13 cellular contexts compared by ENCODE assay signal in genomic region chr1:183089025-183089639, GRCh38.
DNase-seq lines count a peak whose midpoint lies in the region; ATAC-seq, FAIRE-seq and TF ChIP-seq lines count a peak whose summit lies in the region.
"Had no signal": no experiment of that assay in that cellular context is flagged by ENCODE, and none has a peak within 500 bp of the region (broad histone marks: within the 10 kb centered on the region; RNA-seq: fewer than 3 reads in every experiment).

No MANE protein-coding gene starts in this region.

- WGBS in A549 (ENCODE audit: missing lambda C conversion rate): 78% methylated on average over 3 of the region's 3 CpGs
- WGBS in mesenchymal stem cell: 100% methylated on average over 1 of the region's 3 CpGs
- WGBS in spleen, 5 donors: 93 to 99% (median 97%) methylated on average over 3 of the region's 3 CpGs

- no peak overlapping the region for H2BK12ac ChIP-seq in mesenchymal stem cell (ENCODE audit: low read length in 2 of 2)

- H2AFZ ChIP-seq in mesenchymal stem cell (ENCODE audit: low read depth, low read length): no peak overlapping the region

- H2BK5ac ChIP-seq in mesenchymal stem cell (ENCODE audit: low read depth, low read length, poor library complexity, severe bottlenecking): no peak overlapping the region

- CTCF ChIA-PET in A549 (lab: Yijun Ruan, JAX): interaction anchor here (1.2 to 1.7 kb wide), 2 partner anchors 8 to 32 kb away, joined by 3 to 4 read pairs; no protein-coding TSS in a partner anchor

- peaks cover 89% of the 10 kb centered on the region for H3K4me1 ChIP-seq in A549
- H3K4me1 ChIP-seq in mesenchymal stem cell (ENCODE audit: control insufficient read depth, insufficient read depth, low read depth, low read length): peaks cover 7% of the 10 kb centered on the region
- peaks cover 0 to 8% (median 0%) of the 10 kb centered on the region in 6 donors for H3K4me1 ChIP-seq in spleen
- H3K4me1 ChIP-seq in HAP-1: peaks cover 14% of the 10 kb centered on the region

- no peak overlapping the region for H3K18ac ChIP-seq in mesenchymal stem cell (ENCODE audit: low read depth in 1 of 2, low read length in 2 of 2)

- H3K79me1 ChIP-seq in mesenchymal stem cell (replicated peaks; ENCODE audit: low read length, poor library complexity, severe bottlenecking): peaks cover 3% of the 10 kb centered on the region

- H2BK15ac ChIP-seq in mesenchymal stem cell (ENCODE audit: low read depth, poor library complexity, severe bottlenecking): no peak overlapping the region

- intact Hi-C loops in spleen (cut with DNase I; ENCODE audit: low total_unique reads): no loop called here

- H3K9ac ChIP-seq in mesenchymal stem cell (ENCODE audit: low read length): peak overlapping the region; percentile 50

- no peak for TF ChIP-seq EP300 in A549 (IDR thresholded peaks at IDR 0.05)

- H3K4me2 ChIP-seq in A549: peak overlapping the region; percentile 40
- no peak overlapping the region for H3K4me2 ChIP-seq in mesenchymal stem cell (ENCODE audit: low read length, poor library complexity, severe bottlenecking)

- TF ChIP-seq POLR2A in A549 (IDR thresholded peaks at IDR 0.05; ENCODE audit: low read length) (no peak), spleen (IDR thresholded peaks at IDR 0.05) (no peak)

- no peak for TF ChIP-seq CTCF in A549 (IDR thresholded peaks at IDR 0.05)
- no peak for TF ChIP-seq CTCF in spleen (IDR thresholded peaks at IDR 0.05 in 8 of 11, conservative IDR thresholded peaks at IDR 0.05 in 3 of 11)

- H3K23ac ChIP-seq in mesenchymal stem cell (ENCODE audit: low read length in 2 of 2): no peak overlapping the region

- ATAC-seq in A549: no peak
- ATAC-seq in GM19467 (IDR thresholded peaks at IDR 0.05; ENCODE audit: unreplicated experiment): no peak
- ATAC-seq: SK-N-SH treated with all-trans-retinoic acid at 6 μM for 48 hours had no signal

- H3K14ac ChIP-seq in mesenchymal stem cell (ENCODE audit: low read length in 2 of 2): no peak overlapping the region

- no peak overlapping the region for H2BK120ac ChIP-seq in mesenchymal stem cell (ENCODE audit: low read depth, low read length)

- peaks cover 0 to 37% of the 10 kb centered on the region in 2 experiments for H3K36me3 ChIP-seq in mesenchymal stem cell (ENCODE audit: control insufficient read depth in 1 of 2, insufficient read depth in 2 of 2, low read depth in 1 of 2, low read length in 2 of 2)
- H3K36me3 ChIP-seq in spleen: no peaks in the 10 kb centered on the region
- H3K36me3 ChIP-seq in HAP-1 (replicated peaks): no peaks in the 10 kb centered on the region

- DNase-seq in A549 (ENCODE audit: low read depth in 1 of 2, low spot score in 1 of 2) (peak in 1 of 2 experiments; percentile 19), HuH-7.5 (ENCODE audit: low spot score) (peak; percentile 19), NCI-H69 (lab: John Stamatoyannopoulos, UW) (peak; percentile 97), mesenchymal stem cell (no peak), spleen (no peak), HAP-1 (ENCODE audit: low spot score in 2 of 2) (no peak), AML-193 (lab: John Stamatoyannopoulos, UW) (no peak)
- DNase-seq: activated gamma-delta T cell, DND-41, mammary epithelial cell, NCI-H187 treated with DMSO at 0.1 percent for 48 hours had no signal

- H3K9me3 ChIP-seq in A549 (no peaks in the 10 kb centered on the region), mesenchymal stem cell (ENCODE audit: control insufficient read depth, low read length) (no peaks in the 10 kb centered on the region), spleen (no peaks in the 10 kb centered on the region), HAP-1 (no peaks in the 10 kb centered on the region)

- no peak overlapping the region for H4K8ac ChIP-seq in mesenchymal stem cell (ENCODE audit: low read length)

- no peak for FAIRE-seq in A549 (lab: Jason Lieb, UNC)

- TF ChIP-seq RAD21 in A549 (conservative IDR thresholded peaks at IDR 0.05 in 1 of 2, IDR thresholded peaks at IDR 0.05 in 1 of 2): no peak

- H3K4ac ChIP-seq in mesenchymal stem cell (ENCODE audit: low read depth in 1 of 2, low read length in 2 of 2): no peak overlapping the region

- H3K27me3 ChIP-seq in mesenchymal stem cell (ENCODE audit: control insufficient read depth in 1 of 2, insufficient read depth in 1 of 2, low read length in 2 of 2) (no peaks in the 10 kb centered on the region), spleen (replicated peaks in 1 of 7) (no peaks in the 10 kb centered on the region), HAP-1 (ENCODE audit: low read depth) (no peaks in the 10 kb centered on the region)

- H2AK5ac ChIP-seq in mesenchymal stem cell (ENCODE audit: low read length, severe bottlenecking): no peak overlapping the region

- no peak overlapping the region for H4K91ac ChIP-seq in mesenchymal stem cell (ENCODE audit: low read length)

- no peak overlapping the region for H3K4me3 ChIP-seq in A549
- H3K4me3 ChIP-seq in mesenchymal stem cell (ENCODE audit: insufficient read depth in 1 of 2, low read depth in 1 of 2, low read length in 2 of 2): no peak overlapping the region
- no peak overlapping the region for H3K4me3 ChIP-seq in spleen
- no peak overlapping the region for H3K4me3 ChIP-seq in HAP-1

- POLR2A ChIA-PET in A549 (lab: Yijun Ruan, JAX): no interaction called here

- in situ Hi-C loops in HAP-1 (cut with MboI; ENCODE audit: low sequenced_read_pairs): no loop called here

- H3K27ac ChIP-seq in A549: peak overlapping the region in 1 of 2 experiments; percentile 0; a peak in 1 of 6 replicates
- no peak overlapping the region for H3K27ac ChIP-seq in mesenchymal stem cell (ENCODE audit: low read length, poor library complexity, severe bottlenecking)
- no peak overlapping the region for H3K27ac ChIP-seq in spleen

TF ChIP-seq in A549, 52 proteins besides CTCF, POLR2A, EP300 and RAD21:
- TF ChIP-seq, protein P1, sequence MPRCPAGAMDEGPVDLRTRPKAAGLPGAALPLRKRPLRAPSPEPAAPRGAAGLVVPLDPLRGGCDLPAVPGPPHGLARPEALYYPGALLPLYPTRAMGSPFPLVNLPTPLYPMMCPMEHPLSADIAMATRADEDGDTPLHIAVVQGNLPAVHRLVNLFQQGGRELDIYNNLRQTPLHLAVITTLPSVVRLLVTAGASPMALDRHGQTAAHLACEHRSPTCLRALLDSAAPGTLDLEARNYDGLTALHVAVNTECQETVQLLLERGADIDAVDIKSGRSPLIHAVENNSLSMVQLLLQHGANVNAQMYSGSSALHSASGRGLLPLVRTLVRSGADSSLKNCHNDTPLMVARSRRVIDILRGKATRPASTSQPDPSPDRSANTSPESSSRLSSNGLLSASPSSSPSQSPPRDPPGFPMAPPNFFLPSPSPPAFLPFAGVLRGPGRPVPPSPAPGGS (IDR thresholded peaks at IDR 0.05): no peak
- no peak for TF ChIP-seq EHF (CRISPR knock-in tag; IDR thresholded peaks at IDR 0.05)
- no peak for TF ChIP-seq USF2 (IDR thresholded peaks at IDR 0.05)

Comparison
In these comparisons a context has a peak if more than half of its experiments do, and no peak if none do; other contexts are left out.
1. DNase-seq: peak in HuH-7.5 (single experiment) and NCI-H69 (single experiment); none in mesenchymal stem cell (single experiment), spleen (single experiment), HAP-1 (0 of 2) and AML-193 (0 of 2).